8 cellular contexts compared by ENCODE assay signal in genomic region chr9:75265525-75265972, GRCh38.
DNase-seq lines count a peak whose midpoint lies in the region; ATAC-seq and TF ChIP-seq lines count a peak whose summit lies in the region.

No MANE protein-coding gene starts in this region.

- H3K27ac Mint-ChIP-seq in effector memory CD8-positive, alpha-beta T cell, result no peak overlapping the region

- H3K4me1 Mint-ChIP-seq in effector memory CD8-positive, alpha-beta T cell (ENCODE audit: low read depth in 2 of 2), result peaks cover 0 to 5% of the 10 kb centered on the region in 2 donors

- peak; percentile 11 for DNase-seq in A172 (ENCODE audit: low spot score)
- DNase-seq in GM10266 (ENCODE audit: extremely low spot score), result peak; percentile 43
- peak; percentile 5 to 34 for DNase-seq in NCI-H1930 (lab: John Stamatoyannopoulos, UW)
- DNase-seq in activated CD4-positive, CD25-positive, alpha-beta regulatory T cell treated with anti-CD3 and anti-CD28 coated beads, Interleukin-2, amount 50 U/mL, for 72 hours, result peak; percentile 34
- peak; percentile 27 to 41 (median 35) for DNase-seq in effector memory CD8-positive, alpha-beta T cell
- DNase-seq in middle frontal gyrus (ENCODE audit: extremely low spot score, low spot score), result peak; percentile 27
- DNase-seq in stromal cell of bone marrow (ENCODE audit: low read depth), result peak; percentile 32

- no peaks in the 10 kb centered on the region for H3K27me3 Mint-ChIP-seq in effector memory CD8-positive, alpha-beta T cell

- ATAC-seq in HG02642 (IDR thresholded peaks at IDR 0.05; ENCODE audit: poor library complexity, unreplicated experiment), result peak; percentile 76
- peak; percentile 65 for ATAC-seq in effector memory CD8-positive, alpha-beta T cell (replicated peaks)

- peak; percentile 78 for TF ChIP-seq CTCF in GM10266 (IDR thresholded peaks at IDR 0.05; ENCODE audit: control insufficient read depth, insufficient read depth, low read depth, missing control alignments)

- no peaks in the 10 kb centered on the region for H3K36me3 Mint-ChIP-seq in effector memory CD8-positive, alpha-beta T cell (ENCODE audit: insufficient read depth)

- H3K4me3 Mint-ChIP-seq in effector memory CD8-positive, alpha-beta T cell, result no peak overlapping the region

- H3K9me3 Mint-ChIP-seq in effector memory CD8-positive, alpha-beta T cell, result no peaks in the 10 kb centered on the region

Comparison
In these comparisons a context has a peak if more than half of its experiments do, and no peak if none do; other contexts are left out.
1. Peak in every context shown above with its lines: DNase-seq and ATAC-seq.